ENCODE assay signal across 21 cellular contexts in the genomic region with DNA sequence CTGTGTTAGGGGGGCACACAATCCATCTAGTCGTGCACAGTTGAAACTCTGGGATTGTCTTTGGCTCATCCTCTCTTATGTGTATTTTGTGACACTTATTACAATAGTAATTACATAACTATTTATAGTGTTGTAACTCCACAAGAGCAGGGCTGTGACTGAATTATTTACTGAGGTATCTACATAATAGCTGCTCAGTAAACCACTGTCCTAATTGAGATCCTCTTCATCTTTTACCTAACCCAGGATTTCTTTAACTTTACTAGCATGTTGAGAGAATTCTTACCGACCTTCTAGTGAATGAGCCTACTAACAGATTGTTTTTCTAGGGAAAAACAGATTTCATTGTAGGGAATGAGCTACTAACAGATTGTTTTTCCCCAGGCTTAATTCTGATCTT.
"Had no signal": no experiment of that assay in that cellular context is flagged by ENCODE, and none has a peak within 500 bp of the region (broad histone marks: within the 10 kb centered on the region; RNA-seq: fewer than 3 reads in every experiment).

No MANE protein-coding gene starts in this region.

- H3K27ac Mint-ChIP-seq: mesothelial cell of epicardium, natural killer cell had no signal

- H3K27ac ChIP-seq: epithelial cell of prostate, esophagus muscularis mucosa, gastrocnemius medialis, ovary, right atrium auricular region, suprapubic skin, thyroid gland, upper lobe of left lung, uterus had no signal

- H3K27me3 ChIP-seq: esophagus muscularis mucosa, gastrocnemius medialis, ovary, right atrium auricular region, suprapubic skin, thyroid gland, upper lobe of left lung, uterus had no signal

- H3K36me3 ChIP-seq: ovary, suprapubic skin, thyroid gland, uterus had no signal

- H3K4me1 ChIP-seq: uterus had no signal

- H3K4me1 Mint-ChIP-seq: mesothelial cell of epicardium, neural crest cell had no signal

- FAIRE-seq: endometrium, small intestine had no signal

- ATAC-seq: gastrocnemius medialis; left lobe of liver; natural killer cell; stimulated activated naive CD8-positive, alpha-beta T cell treated with anti-CD3 and anti-CD28 coated beads, Interleukin-15, Interleukin-2, amounts not matched to agents 100 U/mL and 50 U/mL, for 24 hours had no signal

- DNase-seq: effector memory CD4-positive, alpha-beta T cell; gastrocnemius medialis; islet precursor cell; natural killer cell; nucleus accumbens; ovary; small intestine; stimulated activated CD4-positive, alpha-beta T cell treated with anti-CD3 and anti-CD28 coated beads, Interleukin-12 subunit alpha, Interleukin-12 subunit beta, amount 100 ng/mL, for 4 hours; stimulated activated CD4-positive, alpha-beta T cell treated with anti-CD3 and anti-CD28 coated beads, Interleukin-2, amount 100 ng/mL, for 48 hours; stimulated activated naive CD8-positive, alpha-beta T cell treated with anti-CD3 and anti-CD28 coated beads, Interleukin-15, Interleukin-2, amounts not matched to agents 100 U/mL and 50 U/mL, for 24 hours; upper lobe of left lung; uterus had no signal

- H3K9me3 ChIP-seq: esophagus muscularis mucosa, gastrocnemius medialis, ovary, right atrium auricular region, suprapubic skin, thyroid gland, upper lobe of left lung, uterus had no signal

- H3K4me3 ChIP-seq: esophagus muscularis mucosa, gastrocnemius medialis, ovary, right atrium auricular region, suprapubic skin, thyroid gland, upper lobe of left lung, uterus had no signal

- H3K9me3 Mint-ChIP-seq: mesothelial cell of epicardium, natural killer cell, neural crest cell had no signal

- H3K4me3 Mint-ChIP-seq: mesothelial cell of epicardium, natural killer cell, neural crest cell had no signal

- H3K36me3 Mint-ChIP-seq: natural killer cell had no signal
